31 cellular contexts compared by ENCODE assay signal in the genomic region with DNA sequence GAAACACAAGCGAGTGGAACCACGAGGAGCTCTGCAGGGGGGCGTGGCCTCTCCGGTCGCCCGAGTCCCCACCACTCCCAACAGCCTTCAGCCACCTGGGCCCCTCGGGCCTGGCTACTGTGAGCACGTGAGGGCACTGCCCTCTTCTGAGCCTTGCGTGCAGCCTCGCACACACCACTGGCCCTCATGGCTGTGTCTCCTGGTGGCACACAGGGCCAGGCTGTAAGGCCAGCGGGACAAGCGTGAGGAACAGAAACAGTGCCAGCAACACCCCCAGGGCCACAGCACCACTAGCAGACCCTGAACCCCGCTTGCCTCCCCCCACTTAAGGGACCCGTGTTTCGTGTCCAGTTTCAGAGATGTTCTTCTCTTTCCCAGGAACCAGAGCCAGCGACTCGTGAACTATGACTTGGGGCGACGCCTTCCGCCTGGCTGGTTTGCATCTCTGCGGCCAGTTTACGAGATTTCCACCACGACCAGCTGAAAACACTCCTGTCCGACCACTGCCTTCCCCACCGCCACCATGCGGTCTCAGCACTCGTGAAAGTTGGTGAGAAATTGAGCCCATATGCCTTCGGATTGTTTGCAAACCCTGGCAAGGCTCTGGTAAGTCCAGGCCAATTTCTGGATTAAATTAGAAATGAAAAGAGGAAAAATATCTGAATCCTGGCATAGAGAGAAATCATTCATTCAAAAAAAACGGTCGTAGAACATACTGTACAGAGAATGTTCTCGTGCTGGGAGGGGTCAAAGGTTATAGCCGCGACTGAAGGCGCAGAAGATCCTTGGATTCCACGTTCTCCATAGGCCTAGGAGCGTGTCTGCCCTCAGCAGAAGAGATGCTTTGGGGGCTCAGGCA.
A peak's percentile ranks its signal among the peaks of the same experiment; 100 is the strongest.
DNase-seq lines count a peak whose midpoint lies in the region; ATAC-seq, FAIRE-seq and TF ChIP-seq lines count a peak whose summit lies in the region.
"Had no signal": no experiment of that assay in that cellular context is flagged by ENCODE, and none has a peak within 500 bp of the region (broad histone marks: within the 10 kb centered on the region; RNA-seq: fewer than 3 reads in every experiment).

No MANE protein-coding gene starts in this region.

- H4K8ac ChIP-seq in H1 (ENCODE audit: extremely low read depth, insufficient read depth, low read length) (no peak overlapping the region), mesenchymal stem cell (ENCODE audit: low read length) (peak overlapping the region; percentile 36)

- H3K79me2 ChIP-seq in H1 (ENCODE audit: control insufficient read depth in 1 of 2, insufficient read depth in 2 of 2, low read length in 2 of 2): no peaks in the 10 kb centered on the region

- no peak overlapping the region for H3K4ac ChIP-seq in H1 (replicated peaks; ENCODE audit: insufficient read length, low read depth, low read length)
- H3K4ac ChIP-seq in mesenchymal stem cell (ENCODE audit: low read depth in 1 of 2, low read length in 2 of 2): no peak overlapping the region

- no peaks in the 10 kb centered on the region for H3K9me3 Mint-ChIP-seq in activated naive CD8-positive, alpha-beta T cell treated with anti-CD3 and anti-CD28 coated beads, Interleukin-2, amount 10 ng/mL, durations not matched to agents 7 days and 5 days
- no peaks in the 10 kb centered on the region for H3K9me3 Mint-ChIP-seq in activated naive CD8-positive, alpha-beta T cell treated with anti-CD3 and anti-CD28 coated beads, Interleukin-2, amount 50 U/mL, for 24 hours
- H3K9me3 Mint-ChIP-seq: activated naive CD4-positive, alpha-beta T cell treated with anti-CD3 and anti-CD28 coated beads, Interleukin-2, amount 50 U/mL, for 24 hours; CD4-positive, alpha-beta T cell; stimulated activated memory B cell treated with anti-CD40 and anti-IgM and Interleukin-4, amounts not matched to agents 10 μg/mL and 1 μg/mL and 100 μg/mL, for 72 hours; T-helper 1 cell treated with Interleukin-12 subunit alpha and Interleukin-12 subunit beta and Interleukin-4 antibody, amounts not matched to agents 30 μg/mL and 1 μg/mL, for 36 hours had no signal

- H3K36me3 ChIP-seq in H1 (ENCODE audit: control insufficient read depth in 2 of 4, insufficient read depth in 4 of 4, low read length in 3 of 4) (no peaks in the 10 kb centered on the region), mesenchymal stem cell (ENCODE audit: control insufficient read depth in 1 of 2, insufficient read depth in 2 of 2, low read depth in 1 of 2, low read length in 2 of 2) (peaks cover 0 to 32% of the 10 kb centered on the region in 2 experiments), suprapubic skin (no peaks in the 10 kb centered on the region)
- H3K36me3 ChIP-seq: ascending aorta, cardiac muscle cell had no signal

- H3K79me1 ChIP-seq in H1 (ENCODE audit: low read depth, low read length) (no peaks in the 10 kb centered on the region), mesenchymal stem cell (replicated peaks; ENCODE audit: low read length, poor library complexity, severe bottlenecking) (no peaks in the 10 kb centered on the region)

- H2BK20ac ChIP-seq in H1 (ENCODE audit: low read length): no peak overlapping the region

- H3K27me3 ChIP-seq in H1 (replicated peaks in 1 of 4; ENCODE audit: control insufficient read depth in 3 of 4, extremely low read depth in 1 of 4, insufficient read depth in 3 of 4, low read length in 3 of 4) (no peaks in the 10 kb centered on the region), mesenchymal stem cell (ENCODE audit: control insufficient read depth in 1 of 2, insufficient read depth in 1 of 2, low read length in 2 of 2) (no peaks in the 10 kb centered on the region), suprapubic skin (peaks cover 13% of the 10 kb centered on the region)
- H3K27me3 ChIP-seq: ascending aorta, cardiac muscle cell had no signal

- 0 out of 2 replicates have a peak overlapping the region, but pooled peaks have one; percentile 49 for H2BK5ac ChIP-seq in H1 (ENCODE audit: low read depth, low read length)
- H2BK5ac ChIP-seq in mesenchymal stem cell (ENCODE audit: low read depth, low read length, poor library complexity, severe bottlenecking): no peak overlapping the region

- H4K91ac ChIP-seq in H1 (replicated peaks; ENCODE audit: insufficient read length, low read length) (no peak overlapping the region), mesenchymal stem cell (ENCODE audit: low read length) (peak overlapping the region; percentile 55)

- H2BK12ac ChIP-seq in H1 (ENCODE audit: low read depth, low read length) (no peak overlapping the region), mesenchymal stem cell (ENCODE audit: low read length in 2 of 2) (no peak overlapping the region)

- TF ChIP-seq CTCF in H1 (IDR thresholded peaks at IDR 0.05; ENCODE audit: control extremely low read depth in 1 of 3, insufficient read depth in 1 of 3, low read depth in 1 of 3, low read length in 3 of 3) (no peak), suprapubic skin (IDR thresholded peaks at IDR 0.05) (no peak)

- TF ChIP-seq RAD21 in H1 (IDR thresholded peaks at IDR 0.05 in 1 of 2, conservative IDR thresholded peaks at IDR 0.05 in 1 of 2; ENCODE audit: low read depth in 2 of 2, low read length in 2 of 2): no peak

- TF ChIP-seq POLR2A in H1 (IDR thresholded peaks at IDR 0.05; ENCODE audit: control extremely low read depth in 1 of 2, low read depth in 2 of 2, low read length in 2 of 2) (no peak), suprapubic skin (IDR thresholded peaks at IDR 0.05) (no peak)

- no peak overlapping the region for H2AK5ac ChIP-seq in H1 (ENCODE audit: low read depth, low read length)
- no peak overlapping the region for H2AK5ac ChIP-seq in mesenchymal stem cell (ENCODE audit: low read length, severe bottlenecking)

- 92% methylated on average over 29 of the region's 36 CpGs; no CpG with 5 or more reads in 1 of the 2 experiments for WGBS in H1 (ENCODE audit: extremely low coverage in 1 of 2, insufficient coverage in 1 of 2, insufficient read length in 1 of 2, insufficient replicate concordance in 2 of 2, low coverage in 1 of 2, low lambda C conversion rate in 2 of 2, missing lambda C conversion rate in 1 of 2), 2 experiments
- 92% methylated on average over 36 of the region's 36 CpGs for WGBS in mesenchymal stem cell
- WGBS in suprapubic skin: 81% methylated on average over 35 of the region's 36 CpGs

- DNase-seq in activated naive CD8-positive, alpha-beta T cell treated with anti-CD3 and anti-CD28 coated beads, Interleukin-2, amount 10 ng/mL, durations not matched to agents 7 days and 5 days: peak; percentile 15
- DNase-seq in activated naive CD8-positive, alpha-beta T cell treated with anti-CD3 and anti-CD28 coated beads, Interleukin-2, amount 50 U/mL, for 24 hours: no peak
- no peak for DNase-seq in H1 (ENCODE audit: low read depth in 1 of 2, low spot score in 2 of 2)
- DNase-seq in mesenchymal stem cell: no peak
- no peak for DNase-seq in suprapubic skin (ENCODE audit: low spot score in 2 of 2)
- DNase-seq in NCI-H2196 (lab: John Stamatoyannopoulos, UW; ENCODE audit: unreplicated experiment): no peak
- no peak for DNase-seq in hypothalamus (lab: John Stamatoyannopoulos, UW)
- DNase-seq: 8988T; activated CD4-positive, alpha-beta T cell treated with anti-CD3 and anti-CD28 coated beads, Interleukin-2, amount 50 U/mL, for 4 hours; CD4-positive, alpha-beta T cell; cortex of kidney; DND-41; effector memory CD4-positive, alpha-beta T cell; Kasumi-1; left colon; NCI-H1417 treated with DMSO at 0.1 percent for 48 hours; NCI-H2081; NCI-H226; NCI-H69; nucleus accumbens; PC-3 had no signal

- H3K27ac ChIP-seq in H1 (ENCODE audit: low read depth, low read length): no peak overlapping the region
- H3K27ac ChIP-seq in mesenchymal stem cell (ENCODE audit: low read length, poor library complexity, severe bottlenecking): no peak overlapping the region
- H3K27ac ChIP-seq in suprapubic skin: peak overlapping the region; percentile 70
- H3K27ac ChIP-seq: ascending aorta, cardiac muscle cell, epithelial cell of prostate had no signal

- no peak overlapping the region for H3K4me2 ChIP-seq in H1 (ENCODE audit: insufficient read depth in 1 of 2, low read depth in 2 of 2, low read length in 2 of 2)
- H3K4me2 ChIP-seq in mesenchymal stem cell (ENCODE audit: low read length, poor library complexity, severe bottlenecking): no peak overlapping the region

- ATAC-seq in activated naive CD8-positive, alpha-beta T cell treated with anti-CD3 and anti-CD28 coated beads, Interleukin-2, amount 10 ng/mL, durations not matched to agents 7 days and 5 days (ENCODE audit: low read depth): no peak
- ATAC-seq in activated naive CD8-positive, alpha-beta T cell treated with anti-CD3 and anti-CD28 coated beads, Interleukin-2, amount 50 U/mL, for 24 hours: no peak
- no peak for ATAC-seq in HG03280 (IDR thresholded peaks at IDR 0.05; ENCODE audit: unreplicated experiment)
- ATAC-seq: activated CD4-positive, CD25-positive, alpha-beta regulatory T cell treated with anti-CD3 and anti-CD28 coated beads, Interleukin-2, amount 50 U/mL, for 24 hours; HCT116; left colon; PC-3; SK-N-SH treated with all-trans-retinoic acid at 6 μM for 48 hours; stimulated activated memory B cell treated with anti-CD40 and anti-IgM and Interleukin-4, amounts not matched to agents 10 μg/mL and 1 μg/mL and 100 μg/mL, for 72 hours had no signal

- H3K4me3 Mint-ChIP-seq in activated naive CD8-positive, alpha-beta T cell treated with anti-CD3 and anti-CD28 coated beads, Interleukin-2, amount 10 ng/mL, durations not matched to agents 7 days and 5 days: no peak overlapping the region
- H3K4me3 Mint-ChIP-seq in activated naive CD8-positive, alpha-beta T cell treated with anti-CD3 and anti-CD28 coated beads, Interleukin-2, amount 50 U/mL, for 24 hours: no peak overlapping the region
- H3K4me3 Mint-ChIP-seq: activated naive CD4-positive, alpha-beta T cell treated with anti-CD3 and anti-CD28 coated beads, Interleukin-2, amount 50 U/mL, for 24 hours; CD4-positive, alpha-beta T cell; stimulated activated memory B cell treated with anti-CD40 and anti-IgM and Interleukin-4, amounts not matched to agents 10 μg/mL and 1 μg/mL and 100 μg/mL, for 72 hours; T-helper 1 cell treated with Interleukin-12 subunit alpha and Interleukin-12 subunit beta and Interleukin-4 antibody, amounts not matched to agents 30 μg/mL and 1 μg/mL, for 36 hours had no signal

- H3K27ac Mint-ChIP-seq in activated naive CD8-positive, alpha-beta T cell treated with anti-CD3 and anti-CD28 coated beads, Interleukin-2, amount 10 ng/mL, durations not matched to agents 7 days and 5 days: no peak overlapping the region
- H3K27ac Mint-ChIP-seq in activated naive CD8-positive, alpha-beta T cell treated with anti-CD3 and anti-CD28 coated beads, Interleukin-2, amount 50 U/mL, for 24 hours: no peak overlapping the region
- H3K27ac Mint-ChIP-seq: activated naive CD4-positive, alpha-beta T cell treated with anti-CD3 and anti-CD28 coated beads, Interleukin-2, amount 50 U/mL, for 24 hours; CD4-positive, alpha-beta T cell; stimulated activated memory B cell treated with anti-CD40 and anti-IgM and Interleukin-4, amounts not matched to agents 10 μg/mL and 1 μg/mL and 100 μg/mL, for 72 hours; T-helper 1 cell treated with Interleukin-12 subunit alpha and Interleukin-12 subunit beta and Interleukin-4 antibody, amounts not matched to agents 30 μg/mL and 1 μg/mL, for 36 hours had no signal

- peaks cover 0 to 2% of the 10 kb centered on the region in 2 experiments for H4K20me1 ChIP-seq in H1 (replicated peaks in 1 of 2; ENCODE audit: control insufficient read depth in 1 of 2, insufficient read depth in 2 of 2, low read length in 2 of 2)

- no peak overlapping the region for H2BK15ac ChIP-seq in H1 (ENCODE audit: low read length)
- H2BK15ac ChIP-seq in mesenchymal stem cell (ENCODE audit: low read depth, poor library complexity, severe bottlenecking): no peak overlapping the region

- H3K4me1 ChIP-seq in H1 (replicated peaks in 1 of 4; ENCODE audit: control insufficient read depth in 3 of 4, insufficient read depth in 4 of 4, low read length in 3 of 4) (peaks cover 0 to 11% (median 2%) of the 10 kb centered on the region in 4 experiments; a peak in 4 of 7 replicates), mesenchymal stem cell (ENCODE audit: control insufficient read depth, insufficient read depth, low read depth, low read length) (no peaks in the 10 kb centered on the region), suprapubic skin (peaks cover 5% of the 10 kb centered on the region)
- H3K4me1 ChIP-seq: ascending aorta had no signal

- H3K56ac ChIP-seq in H1 (replicated peaks; ENCODE audit: insufficient read length, low read depth, low read length): no peak overlapping the region

- H2BK120ac ChIP-seq in H1 (replicated peaks; ENCODE audit: low read depth, low read length) (no peak overlapping the region), mesenchymal stem cell (ENCODE audit: low read depth, low read length) (no peak overlapping the region)

- H4K5ac ChIP-seq in H1 (ENCODE audit: insufficient read length, low read depth, low read length): no peak overlapping the region

- no peak overlapping the region for H3K14ac ChIP-seq in H1 (ENCODE audit: insufficient read length)
- H3K14ac ChIP-seq in mesenchymal stem cell (ENCODE audit: low read length in 2 of 2): no peak overlapping the region

- H3K9ac ChIP-seq in H1 (replicated peaks in 1 of 4; ENCODE audit: extremely low read depth in 1 of 4, low read depth in 3 of 4, low read length in 3 of 4) (no peak overlapping the region), mesenchymal stem cell (ENCODE audit: low read length) (peak overlapping the region; percentile 15)

- TF ChIP-seq EP300 in H1 (IDR thresholded peaks at IDR 0.05; ENCODE audit: borderline replicate concordance in 1 of 2, low read depth in 2 of 2, low read length in 2 of 2) (no peak), suprapubic skin (IDR thresholded peaks at IDR 0.05) (no peak)

- no peaks in the 10 kb centered on the region for H3K23me2 ChIP-seq in H1 (ENCODE audit: low read depth, low read length)

- no peaks in the 10 kb centered on the region for H3K27me3 Mint-ChIP-seq in activated naive CD8-positive, alpha-beta T cell treated with anti-CD3 and anti-CD28 coated beads, Interleukin-2, amount 10 ng/mL, durations not matched to agents 7 days and 5 days
- H3K27me3 Mint-ChIP-seq in activated naive CD8-positive, alpha-beta T cell treated with anti-CD3 and anti-CD28 coated beads, Interleukin-2, amount 50 U/mL, for 24 hours: no peaks in the 10 kb centered on the region
- H3K27me3 Mint-ChIP-seq: activated naive CD4-positive, alpha-beta T cell treated with anti-CD3 and anti-CD28 coated beads, Interleukin-2, amount 50 U/mL, for 24 hours; CD4-positive, alpha-beta T cell; stimulated activated memory B cell treated with anti-CD40 and anti-IgM and Interleukin-4, amounts not matched to agents 10 μg/mL and 1 μg/mL and 100 μg/mL, for 72 hours had no signal

- POLR2A ChIA-PET in activated naive CD8-positive, alpha-beta T cell treated with anti-CD3 and anti-CD28 coated beads, Interleukin-2, amount 10 ng/mL, durations not matched to agents 7 days and 5 days (lab: Charles Lee): no interaction called here
- POLR2A ChIA-PET in H1 (lab: Charles Lee; ENCODE audit: partially characterized antibody): no interaction called here

- no peaks in the 10 kb centered on the region for H3K4me1 Mint-ChIP-seq in activated naive CD8-positive, alpha-beta T cell treated with anti-CD3 and anti-CD28 coated beads, Interleukin-2, amount 10 ng/mL, durations not matched to agents 7 days and 5 days
- no peaks in the 10 kb centered on the region for H3K4me1 Mint-ChIP-seq in activated naive CD8-positive, alpha-beta T cell treated with anti-CD3 and anti-CD28 coated beads, Interleukin-2, amount 50 U/mL, for 24 hours
- H3K4me1 Mint-ChIP-seq: activated naive CD4-positive, alpha-beta T cell treated with anti-CD3 and anti-CD28 coated beads, Interleukin-2, amount 50 U/mL, for 24 hours; stimulated activated memory B cell treated with anti-CD40 and anti-IgM and Interleukin-4, amounts not matched to agents 10 μg/mL and 1 μg/mL and 100 μg/mL, for 72 hours had no signal

- no peak overlapping the region for H3K18ac ChIP-seq in H1 (ENCODE audit: extremely low read depth, low read length)
- H3K18ac ChIP-seq in mesenchymal stem cell (ENCODE audit: low read depth in 1 of 2, low read length in 2 of 2): no peak overlapping the region

- FAIRE-seq in H1 (lab: Jason Lieb, UNC): no peak

- H3K23ac ChIP-seq in H1 (ENCODE audit: insufficient read length) (no peak overlapping the region), mesenchymal stem cell (ENCODE audit: low read length in 2 of 2) (no peak overlapping the region)

- no peaks in the 10 kb centered on the region for H3K36me3 Mint-ChIP-seq in activated naive CD8-positive, alpha-beta T cell treated with anti-CD3 and anti-CD28 coated beads, Interleukin-2, amount 10 ng/mL, durations not matched to agents 7 days and 5 days
- H3K36me3 Mint-ChIP-seq in activated naive CD8-positive, alpha-beta T cell treated with anti-CD3 and anti-CD28 coated beads, Interleukin-2, amount 50 U/mL, for 24 hours (ENCODE audit: low read depth): no peaks in the 10 kb centered on the region
- H3K36me3 Mint-ChIP-seq: activated naive CD4-positive, alpha-beta T cell treated with anti-CD3 and anti-CD28 coated beads, Interleukin-2, amount 50 U/mL, for 24 hours; stimulated activated memory B cell treated with anti-CD40 and anti-IgM and Interleukin-4, amounts not matched to agents 10 μg/mL and 1 μg/mL and 100 μg/mL, for 72 hours had no signal

- H2AFZ ChIP-seq in H1 (ENCODE audit: low read length): no peak overlapping the region
- no peak overlapping the region for H2AFZ ChIP-seq in mesenchymal stem cell (ENCODE audit: low read depth, low read length)

- H3K9me3 ChIP-seq in H1 (ENCODE audit: insufficient read depth in 2 of 2, low read depth in 1 of 2, low read length in 1 of 2) (no peaks in the 10 kb centered on the region), mesenchymal stem cell (ENCODE audit: control insufficient read depth, low read length) (no peaks in the 10 kb centered on the region), suprapubic skin (no peaks in the 10 kb centered on the region)
- H3K9me3 ChIP-seq: ascending aorta had no signal

- CTCF ChIA-PET in H1 (lab: Charles Lee; ENCODE audit: partially characterized antibody): interaction anchor here (1.1 kb wide), 2 partner anchors 14 to 298 kb away, joined by 3 read pairs; no protein-coding TSS in a partner anchor

- no peak overlapping the region for H3K4me3 ChIP-seq in H1 (ENCODE audit: extremely low read depth in 1 of 4, insufficient read depth in 2 of 4, low read depth in 3 of 4, low read length in 4 of 4)
- H3K4me3 ChIP-seq in mesenchymal stem cell (ENCODE audit: insufficient read depth in 1 of 2, low read depth in 1 of 2, low read length in 2 of 2): no peak overlapping the region
- H3K4me3 ChIP-seq in suprapubic skin: no peak overlapping the region
- H3K4me3 ChIP-seq: ascending aorta, cardiac muscle cell had no signal
